In genomic region chr19:867855-868457, GRCh38 we compare ENCODE assay signal across 1 cellular context.
TF ChIP-seq lines count a peak whose summit lies in the region.

No MANE protein-coding gene starts in this region.

TF ChIP-seq in K562, 482 proteins besides CTCF, POLR2A, EP300 and RAD21 (continued from another document):
- TF ChIP-seq CEBPG (CRISPR knock-in tag; IDR thresholded peaks at IDR 0.05) (no peak), CEBPG (tag; conservative IDR thresholded peaks at IDR 0.05 in 1 of 2, IDR thresholded peaks at IDR 0.05 in 1 of 2) (no peak), TFAP4 (CRISPR knock-in tag; IDR thresholded peaks at IDR 0.05; ENCODE audit: borderline replicate concordance) (no peak), CBX1 (IDR thresholded peaks at IDR 0.05; ENCODE audit: low read depth) (peak; percentile 42; the same call in 1 of the 2 replicates)
